Comparison of ENCODE assay signal across 9 cellular contexts in the genomic region with DNA sequence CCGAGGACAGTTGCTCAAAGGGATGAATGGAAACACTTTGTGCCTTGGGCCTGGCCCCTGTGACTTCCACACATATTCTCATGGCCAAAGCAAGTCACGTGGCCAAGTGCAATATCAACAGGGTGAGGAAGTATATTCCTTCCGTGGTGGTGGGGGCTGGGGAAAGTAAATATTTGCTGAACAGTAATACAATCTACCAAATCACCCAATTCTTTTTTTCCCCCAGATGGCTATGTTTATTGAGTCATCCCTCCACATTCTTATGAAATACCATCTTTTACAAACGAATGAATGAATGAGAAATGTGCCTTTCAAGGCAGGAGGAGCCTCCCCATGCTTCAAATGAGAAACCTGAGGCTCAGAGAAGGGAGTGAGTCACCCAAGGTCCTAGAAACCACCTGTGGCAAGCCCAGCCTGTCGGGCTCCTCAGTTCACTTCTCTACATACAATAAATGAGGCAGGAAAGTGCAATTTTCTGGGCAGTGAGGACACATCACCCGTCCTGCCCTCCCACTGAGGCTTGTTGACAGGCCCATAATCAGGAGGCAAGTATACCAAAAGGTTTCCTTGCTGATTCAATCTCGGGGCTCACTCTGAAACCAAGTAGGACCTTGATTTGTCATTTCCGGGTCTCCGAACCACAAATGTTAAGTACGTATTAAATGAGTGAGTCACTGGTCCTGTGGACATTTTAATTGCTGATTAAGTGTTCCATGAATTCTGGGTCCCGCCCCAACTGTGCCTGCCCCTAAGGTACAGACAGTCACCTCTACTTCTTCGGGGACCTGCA. TPM values are rescaled to one million over a fixed set of nuclear protein-coding genes. Genes with fewer than 3 reads are reported as not detected.
DNase-seq lines count a peak whose midpoint lies in the region; ATAC-seq, FAIRE-seq and TF ChIP-seq lines count a peak whose summit lies in the region.
"Had no signal": no experiment of that assay in that cellular context is flagged by ENCODE, and none has a peak within 500 bp of the region (broad histone marks: within the 10 kb centered on the region; RNA-seq: fewer than 3 reads in every experiment).

No MANE protein-coding gene starts in this region.

- intact Hi-C loops in naive thymus-derived CD4-positive, alpha-beta T cell (cut with micrococcal nuclease) = loop anchor here (1.0 kb wide), 3 partner anchors 12 to 45 kb away; a partner anchor contains a TSS

- H2BK15ac ChIP-seq in H1 (ENCODE audit: low read length) = no peak overlapping the region; the same call in 1 of the 2 replicates

- no peak overlapping the region for H2AK5ac ChIP-seq in H1 (ENCODE audit: low read depth, low read length)

- H3K27me3 ChIP-seq in H1 (replicated peaks in 1 of 4; ENCODE audit: control insufficient read depth in 3 of 4, extremely low read depth in 1 of 4, insufficient read depth in 3 of 4, low read length in 3 of 4) = no peaks in the 10 kb centered on the region
- no peaks in the 10 kb centered on the region for H3K27me3 ChIP-seq in naive thymus-derived CD4-positive, alpha-beta T cell (ENCODE audit: control insufficient read depth in 2 of 2, insufficient read depth in 2 of 2, low read length in 2 of 2)

- no peak overlapping the region for H4K91ac ChIP-seq in H1 (replicated peaks; ENCODE audit: insufficient read length, low read length)

- TF ChIP-seq POLR2A in H1 (IDR thresholded peaks at IDR 0.05; ENCODE audit: control extremely low read depth in 1 of 2, low read depth in 2 of 2, low read length in 2 of 2) = no peak

- H2BK5ac ChIP-seq in H1 (ENCODE audit: low read depth, low read length) = peak overlapping the region; percentile 60; the same call in 1 of the 2 replicates

- H4K8ac ChIP-seq in H1 (ENCODE audit: extremely low read depth, insufficient read depth, low read length) = no peak overlapping the region; the same call in 1 of the 2 replicates

- no peak overlapping the region for H4K5ac ChIP-seq in H1 (ENCODE audit: insufficient read length, low read depth, low read length)

- ATAC-seq in naive thymus-derived CD4-positive, alpha-beta T cell = peak; percentile 85
- ATAC-seq in GM19324 (IDR thresholded peaks at IDR 0.05; ENCODE audit: low FRiP score, unreplicated experiment) (no peak), HG02870 (IDR thresholded peaks at IDR 0.05; ENCODE audit: unreplicated experiment) (no peak)

- POLR2A ChIA-PET in H1 (lab: Charles Lee; ENCODE audit: partially characterized antibody) = no interaction called here
- POLR2A ChIA-PET in naive thymus-derived CD4-positive, alpha-beta T cell (lab: Charles Lee) = no interaction called here

- no peak overlapping the region for H2BK120ac ChIP-seq in H1 (replicated peaks; ENCODE audit: low read depth, low read length)

- peaks cover 0 to 2% (median 0%) of the 10 kb centered on the region in 11 donors for H3K9me3 Mint-ChIP-seq in naive thymus-derived CD4-positive, alpha-beta T cell

- CTCF ChIA-PET in H1 (lab: Charles Lee; ENCODE audit: partially characterized antibody) = interaction anchor here (1.6 to 1.8 kb wide), 2 partner anchors 12 to 35 kb away, joined by 6 to 7 read pairs; no protein-coding TSS in a partner anchor
- CTCF ChIA-PET in naive thymus-derived CD4-positive, alpha-beta T cell (lab: Charles Lee) = no interaction called here

- H3K4me3 Mint-ChIP-seq in naive thymus-derived CD4-positive, alpha-beta T cell = peak overlapping the region in 8 of 10 donors; percentile 39 to 77 (median 54)

- H3K23me2 ChIP-seq in H1 (ENCODE audit: low read depth, low read length) = no peaks in the 10 kb centered on the region

- DNase-seq in GOT3 (lab: John Stamatoyannopoulos, UW) (peak; percentile 73), NCI-H69 (lab: John Stamatoyannopoulos, UW) (peak; percentile 92), H1 (ENCODE audit: low read depth in 1 of 2, low spot score in 2 of 2) (peak in 1 of 2 experiments; percentile 33)
- peak; percentile 73 to 82 for DNase-seq in activated CD4-positive, alpha-beta T cell treated with anti-CD3 and anti-CD28 coated beads, Interleukin-2, amount 50 U/mL, for 48 hours
- DNase-seq in naive thymus-derived CD4-positive, alpha-beta T cell = peak in 8 of 9 donors; percentile 15 to 73 (median 23)
- DNase-seq in stimulated activated naive CD4-positive, alpha-beta T cell treated with Interleukin-2 at 50 U/mL for 16 hours (lab: John Stamatoyannopoulos, UW) = peak; percentile 82

- H2BK12ac ChIP-seq in H1 (ENCODE audit: low read depth, low read length) = peak overlapping the region; percentile 84; the same call in 1 of the 2 replicates

- peak overlapping the region; percentile 42 to 98 (median 68) for H3K27ac Mint-ChIP-seq in naive thymus-derived CD4-positive, alpha-beta T cell

- TF ChIP-seq CTCF in H1 (IDR thresholded peaks at IDR 0.05; ENCODE audit: control extremely low read depth in 1 of 3, insufficient read depth in 1 of 3, low read depth in 1 of 3, low read length in 3 of 3) = no peak

- H3K4me1 ChIP-seq in H1 (replicated peaks in 1 of 4; ENCODE audit: control insufficient read depth in 3 of 4, insufficient read depth in 4 of 4, low read length in 3 of 4) = peaks cover 0 to 11% (median 1%) of the 10 kb centered on the region in 4 experiments; a peak in 3 of 7 replicates
- peaks cover 0 to 11% of the 10 kb centered on the region in 2 donors for H3K4me1 ChIP-seq in naive thymus-derived CD4-positive, alpha-beta T cell (ENCODE audit: control insufficient read depth in 2 of 2, insufficient read depth in 2 of 2, low read length in 2 of 2)

- no peaks in the 10 kb centered on the region for H3K36me3 ChIP-seq in H1 (ENCODE audit: control insufficient read depth in 2 of 4, insufficient read depth in 4 of 4, low read length in 3 of 4)
- no peaks in the 10 kb centered on the region for H3K36me3 ChIP-seq in naive thymus-derived CD4-positive, alpha-beta T cell (ENCODE audit: control insufficient read depth in 2 of 3, insufficient read depth in 3 of 3, low read length in 3 of 3)

- H3K23ac ChIP-seq in H1 (ENCODE audit: insufficient read length) = no peak overlapping the region

- H3K4me1 Mint-ChIP-seq in naive thymus-derived CD4-positive, alpha-beta T cell = peaks cover 8 to 41% (median 16%) of the 10 kb centered on the region in 7 donors

- no peak overlapping the region for H3K4ac ChIP-seq in H1 (replicated peaks; ENCODE audit: insufficient read length, low read depth, low read length)

- no peak for TF ChIP-seq EP300 in H1 (IDR thresholded peaks at IDR 0.05; ENCODE audit: borderline replicate concordance in 1 of 2, low read depth in 2 of 2, low read length in 2 of 2)

- no peaks in the 10 kb centered on the region for H3K79me1 ChIP-seq in H1 (ENCODE audit: low read depth, low read length)

- no peak for TF ChIP-seq RAD21 in H1 (IDR thresholded peaks at IDR 0.05 in 1 of 2, conservative IDR thresholded peaks at IDR 0.05 in 1 of 2; ENCODE audit: low read depth in 2 of 2, low read length in 2 of 2)

- 70% methylated on average over 12 of the region's 12 CpGs; no CpG with 5 or more reads in 1 of the 2 experiments for WGBS in H1 (ENCODE audit: extremely low coverage in 1 of 2, insufficient coverage in 1 of 2, insufficient read length in 1 of 2, insufficient replicate concordance in 2 of 2, low coverage in 1 of 2, low lambda C conversion rate in 2 of 2, missing lambda C conversion rate in 1 of 2), 2 experiments

- no peaks in the 10 kb centered on the region for H3K9me3 ChIP-seq in H1 (ENCODE audit: insufficient read depth in 2 of 2, low read depth in 1 of 2, low read length in 1 of 2)
- H3K9me3 ChIP-seq in naive thymus-derived CD4-positive, alpha-beta T cell (ENCODE audit: control insufficient read depth in 2 of 3, low read length in 3 of 3) = no peaks in the 10 kb centered on the region

- no peak overlapping the region for H3K14ac ChIP-seq in H1 (ENCODE audit: insufficient read length)

- FAIRE-seq in H1 (lab: Jason Lieb, UNC) = no peak
- FAIRE-seq: colon had no signal

- H3K79me2 ChIP-seq in H1 (ENCODE audit: control insufficient read depth in 1 of 2, insufficient read depth in 2 of 2, low read length in 2 of 2) = no peaks in the 10 kb centered on the region

- no peak overlapping the region for H2BK20ac ChIP-seq in H1 (ENCODE audit: low read length)

- H3K4me2 ChIP-seq in H1 (ENCODE audit: insufficient read depth in 1 of 2, low read depth in 2 of 2, low read length in 2 of 2) = peak overlapping the region in 1 of 2 experiments; percentile 8; a peak in 2 of 4 replicates

- no peaks in the 10 kb centered on the region for H3K27me3 Mint-ChIP-seq in naive thymus-derived CD4-positive, alpha-beta T cell

- peak overlapping the region; percentile 87; the same call in 1 of the 2 replicates for H2AFZ ChIP-seq in H1 (ENCODE audit: low read length)

- peaks cover 0 to 9% (median 0%) of the 10 kb centered on the region in 5 donors for H3K36me3 Mint-ChIP-seq in naive thymus-derived CD4-positive, alpha-beta T cell

- no peaks in the 10 kb centered on the region for H4K20me1 ChIP-seq in H1 (replicated peaks in 1 of 2; ENCODE audit: control insufficient read depth in 1 of 2, insufficient read depth in 2 of 2, low read length in 2 of 2)

- no peak overlapping the region for H3K56ac ChIP-seq in H1 (replicated peaks; ENCODE audit: insufficient read length, low read depth, low read length)

- H3K9ac ChIP-seq in H1 (replicated peaks in 1 of 4; ENCODE audit: extremely low read depth in 1 of 4, low read depth in 3 of 4, low read length in 3 of 4) = no peak overlapping the region

- peak overlapping the region; percentile 78; the same call in 1 of the 2 replicates for H3K18ac ChIP-seq in H1 (ENCODE audit: extremely low read depth, low read length)

- no peak overlapping the region for H3K4me3 ChIP-seq in H1 (ENCODE audit: extremely low read depth in 1 of 4, insufficient read depth in 2 of 4, low read depth in 3 of 4, low read length in 4 of 4)
- peak overlapping the region; percentile 48 for H3K4me3 ChIP-seq in naive thymus-derived CD4-positive, alpha-beta T cell (ENCODE audit: low read length)

- no peak overlapping the region for H3K27ac ChIP-seq in H1 (ENCODE audit: low read depth, low read length)
- H3K27ac ChIP-seq in naive thymus-derived CD4-positive, alpha-beta T cell (ENCODE audit: low read depth, low read length) = no peak overlapping the region

TF ChIP-seq in H1, 55 proteins besides CTCF, POLR2A, EP300 and RAD21 (continues in another document):
- TF ChIP-seq BRCA1 (IDR thresholded peaks at IDR 0.05; ENCODE audit: low read depth, low read length) (no peak), JUND (IDR thresholded peaks at IDR 0.05; ENCODE audit: low read length) (peak; percentile 85)

RNA-seq across cellular contexts. Expression of a gene that starts 25.3 kb away (rescaled TPM):
- 108 and 114 TPM in 2 replicates for total RNA-seq in H1 (2021; fragmentation: NEBNext Ultra II Directional; extraction: Animal tissue kit (Norgen Biotek cat#: 25700))
- 5.9 and 7.4 TPM in 2 replicates for polyA plus RNA-seq in H1 (2011; rRNA removed)
- polyA plus RNA-seq in H1 (2011; cell fraction: cytosol; rRNA removed) = 15.2 TPM
- polyA plus RNA-seq in H1 (2011; cell fraction: nucleus; rRNA removed) = 9.0 TPM
- 56.8 to 90.7 TPM (median 64.1 TPM) in 4 replicates for polyA plus RNA-seq in H1 (2012, experiment 1 of 2)
- polyA plus RNA-seq in H1 (2012, experiment 2 of 2) = 7.1 TPM
- 112 TPM for polyA plus RNA-seq in H1 (2013, experiment 1 of 2)
- 105 TPM for polyA plus RNA-seq in H1 (2013, experiment 2 of 2)
- 9.0 and 13.1 TPM in 2 replicates for polyA minus RNA-seq in H1 (2011; rRNA and poly(A)+ RNA removed)
- 28.2 TPM for polyA minus RNA-seq in H1 (2011; cell fraction: cytosol; rRNA and poly(A)+ RNA removed)
- 24.8 TPM for polyA minus RNA-seq in H1 (2011; cell fraction: nucleus; rRNA and poly(A)+ RNA removed)
- 10 to 100 TPM; 32.0 to 82.8 (median 43.4) TPM for total RNA-seq in naive thymus-derived CD4-positive, alpha-beta T cell
- 10 to 100 TPM; 10.2 to 13.6 TPM for polyA plus RNA-seq in naive thymus-derived CD4-positive, alpha-beta T cell
